In the genomic region with DNA sequence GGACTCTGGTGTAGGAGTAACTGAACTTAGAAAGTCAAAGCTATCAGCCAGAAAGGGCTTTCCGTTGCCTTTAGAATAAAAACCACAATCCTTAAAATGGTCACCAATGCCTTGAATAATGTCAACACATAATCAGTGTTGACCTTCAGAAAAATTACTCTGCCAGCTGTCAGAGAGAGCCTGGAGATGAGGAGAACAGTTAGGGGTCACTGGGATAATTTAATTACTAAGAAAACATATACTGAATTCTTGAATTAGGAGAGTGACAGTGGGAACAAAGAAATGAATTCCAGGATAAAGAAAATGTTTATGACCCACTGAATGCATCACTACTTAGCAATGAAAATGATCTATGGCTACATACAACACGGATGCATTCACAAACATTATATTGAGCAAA, we compare ENCODE assay signal across 17 cellular contexts.
"Had no signal": no experiment of that assay in that cellular context is flagged by ENCODE, and none has a peak within 500 bp of the region (broad histone marks: within the 10 kb centered on the region; RNA-seq: fewer than 3 reads in every experiment).

No MANE protein-coding gene starts in this region.

- H3K27me3 ChIP-seq: body of pancreas, stomach, thyroid gland had no signal

- H3K27ac ChIP-seq: stomach, thyroid gland had no signal

- H3K4me3 ChIP-seq: body of pancreas, stomach, thyroid gland had no signal

- H3K4me1 ChIP-seq: stomach, thyroid gland had no signal

- H3K36me3 ChIP-seq: stomach, thyroid gland had no signal

- DNase-seq: activated CD4-positive, alpha-beta T cell treated with anti-CD3 and anti-CD28 coated beads for 1 hour; activated CD4-positive, alpha-beta T cell treated with anti-CD3 and anti-CD28 coated beads, Interleukin-2, amount 50 U/mL, for 48 hours; activated CD8-positive, alpha-beta memory T cell treated with anti-CD3 and anti-CD28 coated beads, Interleukin-2, amount 10 ng/mL, durations not matched to agents 7 days and 5 days; activated effector memory CD4-positive, alpha-beta T cell treated with Interleukin-2 at 50 U/mL for 16 hours; activated T-cell treated with anti-CD3 and anti-CD28 coated beads, Interleukin-2, amount 50 U/mL, for 24 hours; amniotic stem cell; body of pancreas; endodermal cell; erythroblast; immature natural killer cell; mammary epithelial cell; natural killer cell; occipital lobe; stimulated activated CD4-positive, alpha-beta T cell treated with anti-CD3 and anti-CD28 coated beads, Interleukin-4, amount 100 ng/mL, for 1 hour; stomach; T-helper 9 cell; thyroid gland had no signal

- ATAC-seq: activated CD8-positive, alpha-beta memory T cell treated with anti-CD3 and anti-CD28 coated beads, Interleukin-2, amount 10 ng/mL, durations not matched to agents 7 days and 5 days; body of pancreas; natural killer cell had no signal

- H3K9me3 ChIP-seq: body of pancreas, stomach, thyroid gland had no signal
